In the genomic region with DNA sequence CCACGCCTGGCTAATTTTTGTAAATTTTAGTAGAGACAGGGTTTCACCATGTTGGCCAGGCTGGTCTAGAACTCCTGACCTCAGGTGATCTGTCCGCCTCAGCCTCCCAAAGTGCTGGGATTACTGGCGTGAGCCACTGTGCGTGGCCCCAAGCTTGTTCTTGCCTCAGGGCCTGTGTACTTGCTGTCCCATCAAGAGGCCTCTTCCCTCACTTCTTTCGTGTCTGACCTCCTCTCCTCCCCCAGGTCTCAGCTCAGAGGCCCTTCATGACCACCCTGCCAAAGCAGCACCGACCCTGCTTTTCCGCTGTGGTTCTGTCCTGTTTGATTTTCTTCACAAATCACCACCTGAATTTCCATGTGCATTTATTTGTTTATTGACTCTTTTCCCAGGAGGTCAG, we compare ENCODE assay signal across 13 cellular contexts.
"Had no signal": no experiment of that assay in that cellular context is flagged by ENCODE, and none has a peak within 500 bp of the region (broad histone marks: within the 10 kb centered on the region; RNA-seq: fewer than 3 reads in every experiment).

No MANE protein-coding gene starts in this region.

- H3K4me3 ChIP-seq: heart left ventricle, SJSA1, thyroid gland had no signal

- H3K9me3 ChIP-seq: heart left ventricle, SJSA1, thyroid gland had no signal

- H3K27ac ChIP-seq: heart left ventricle, SJSA1, thyroid gland, WERI-Rb-1 had no signal

- FAIRE-seq: colon, frontal cortex had no signal

- H3K27ac Mint-ChIP-seq: nephron; T-helper 2 cell treated with Interferon-gamma antibody and Interleukin-4, amounts not matched to agents 5 μg/mL and 100 μg/mL, for 36 hours had no signal

- ATAC-seq: heart left ventricle had no signal

- DNase-seq: activated CD4-positive, alpha-beta T cell treated with anti-CD3 and anti-CD28 coated beads for 48 hours; effector CD4-positive, alpha-beta T cell; heart left ventricle; stimulated activated CD4-positive, alpha-beta T cell treated with anti-CD3 and anti-CD28 coated beads, Interleukin-15, amount 100 ng/mL, for 24 hours; stimulated activated CD4-positive, alpha-beta T cell treated with anti-CD3 and anti-CD28 coated beads, Interleukin-4, amount 100 ng/mL, for 24 hours; SW 1271; thyroid gland; WERI-Rb-1 had no signal

- H3K27me3 ChIP-seq: heart left ventricle, SJSA1, thyroid gland had no signal

- H3K9me3 Mint-ChIP-seq: nephron; T-helper 2 cell treated with Interferon-gamma antibody and Interleukin-4, amounts not matched to agents 5 μg/mL and 100 μg/mL, for 36 hours had no signal

- H3K4me3 Mint-ChIP-seq: nephron; T-helper 2 cell treated with Interferon-gamma antibody and Interleukin-4, amounts not matched to agents 5 μg/mL and 100 μg/mL, for 36 hours had no signal
